ENCODE assay signal across 9 cellular contexts in the genomic region with DNA sequence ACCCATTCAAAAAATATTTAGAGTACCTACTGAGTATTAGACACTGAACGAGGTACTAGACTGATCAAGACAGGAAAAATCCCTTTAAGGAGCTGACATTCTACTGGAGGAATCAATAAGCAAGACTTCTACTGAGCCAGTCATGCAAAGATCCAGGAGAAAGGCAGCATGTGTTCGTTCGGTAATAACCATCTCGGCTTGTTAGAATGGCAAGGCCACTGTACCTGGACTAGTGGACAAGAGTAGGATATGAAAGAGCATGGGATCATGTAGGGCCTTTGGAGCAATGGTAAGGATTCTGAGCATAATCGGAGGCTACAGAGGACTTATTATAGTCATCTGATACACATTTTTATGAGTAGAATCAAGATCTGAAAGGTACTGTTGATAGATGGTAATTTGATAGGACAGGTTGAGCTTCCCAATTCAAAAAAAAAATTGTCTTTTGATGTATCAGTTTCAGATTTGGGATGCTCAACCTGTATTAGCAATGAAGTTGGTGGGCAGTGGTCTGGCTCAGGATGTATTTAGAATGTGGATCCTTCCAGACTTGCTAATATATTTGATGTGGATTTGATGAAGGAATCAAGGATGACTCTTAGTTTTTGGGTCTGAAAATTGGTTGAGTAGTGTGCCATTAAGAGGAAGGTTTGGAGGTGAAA. TPM values are rescaled to one million over a fixed set of nuclear protein-coding genes. Genes with fewer than 3 reads are reported as not detected.
DNase-seq lines count a peak whose midpoint lies in the region; ATAC-seq and TF ChIP-seq lines count a peak whose summit lies in the region.
"Had no signal": no experiment of that assay in that cellular context is flagged by ENCODE, and none has a peak within 500 bp of the region (broad histone marks: within the 10 kb centered on the region; RNA-seq: fewer than 3 reads in every experiment).

No MANE protein-coding gene starts in this region.

- H3K4me1 Mint-ChIP-seq in activated naive CD4-positive, alpha-beta T cell treated with anti-CD3 and anti-CD28 coated beads, Interleukin-2, amount 50 U/mL, for 24 hours = peaks cover 66% of the 10 kb centered on the region
- H3K4me1 Mint-ChIP-seq in type B pancreatic cell (ENCODE audit: unreplicated experiment) = peaks cover 36% of the 10 kb centered on the region

- H3K9me2 ChIP-seq in hepatocyte (replicated peaks; ENCODE audit: insufficient read depth) = no peaks in the 10 kb centered on the region

- peaks cover 3% of the 10 kb centered on the region for H4K20me1 ChIP-seq in hepatocyte (ENCODE audit: insufficient read depth, poor library complexity, severe bottlenecking)

- H3K27me3 ChIP-seq in hepatocyte = no peaks in the 10 kb centered on the region
- H3K27me3 ChIP-seq in upper lobe of right lung = no peaks in the 10 kb centered on the region

- H3K27ac ChIP-seq in hepatocyte (peak overlapping the region; percentile 99), upper lobe of right lung (no peak overlapping the region)

- intact Hi-C loops in upper lobe of right lung (cut with DNase I) = no loop called here

- H3K9me3 ChIP-seq in hepatocyte (ENCODE audit: low read depth) = no peaks in the 10 kb centered on the region
- no peaks in the 10 kb centered on the region for H3K9me3 ChIP-seq in upper lobe of right lung

- no peak overlapping the region for H3K4me3 ChIP-seq in hepatocyte
- H3K4me3 ChIP-seq in upper lobe of right lung = no peak overlapping the region

- no peak overlapping the region for H2AFZ ChIP-seq in hepatocyte

- ATAC-seq in upper lobe of right lung = no peak
- ATAC-seq in HG03039 (IDR thresholded peaks at IDR 0.05; ENCODE audit: unreplicated experiment) = no peak

- no peak for DNase-seq in activated naive CD4-positive, alpha-beta T cell treated with anti-CD3 and anti-CD28 coated beads, Interleukin-2, amount 50 U/mL, for 16 hours
- DNase-seq in SW480 (ENCODE audit: low spot score) (peak; percentile 48), hepatocyte (ENCODE audit: low spot score) (no peak), type B pancreatic cell (ENCODE audit: extremely low spot score, unreplicated experiment) (no peak), upper lobe of right lung (no peak), ureter (ENCODE audit: low spot score) (no peak)
- DNase-seq: NCI-H1417 treated with DMSO at 0.1 percent for 48 hours had no signal

- WGBS in hepatocyte (ENCODE audit: low lambda C conversion rate, missing lambda C conversion rate) = 80% methylated on average over 5 of the region's 5 CpGs

- peaks cover 24% of the 10 kb centered on the region for H3K4me1 ChIP-seq in hepatocyte (ENCODE audit: insufficient read depth)
- H3K4me1 ChIP-seq in upper lobe of right lung = peaks cover 38% of the 10 kb centered on the region

- peaks cover 61% of the 10 kb centered on the region for H3K79me2 ChIP-seq in hepatocyte

- peak overlapping the region; percentile 96 for H3K4me3 Mint-ChIP-seq in activated naive CD4-positive, alpha-beta T cell treated with anti-CD3 and anti-CD28 coated beads, Interleukin-2, amount 50 U/mL, for 24 hours
- H3K4me3 Mint-ChIP-seq in type B pancreatic cell = peak overlapping the region; percentile 42

- peak overlapping the region; percentile 33 for H3K27ac Mint-ChIP-seq in activated naive CD4-positive, alpha-beta T cell treated with anti-CD3 and anti-CD28 coated beads, Interleukin-2, amount 50 U/mL, for 24 hours
- H3K27ac Mint-ChIP-seq in type B pancreatic cell = peak overlapping the region; percentile 58

- H3K36me3 ChIP-seq in hepatocyte (replicated peaks; ENCODE audit: insufficient read depth, low read depth) (no peaks in the 10 kb centered on the region), upper lobe of right lung (peaks cover 35% of the 10 kb centered on the region)

- H3K36me3 Mint-ChIP-seq in activated naive CD4-positive, alpha-beta T cell treated with anti-CD3 and anti-CD28 coated beads, Interleukin-2, amount 50 U/mL, for 24 hours = peaks cover 24% of the 10 kb centered on the region
- H3K36me3 Mint-ChIP-seq in type B pancreatic cell = peaks cover 32% of the 10 kb centered on the region

- H3K27me3 Mint-ChIP-seq in activated naive CD4-positive, alpha-beta T cell treated with anti-CD3 and anti-CD28 coated beads, Interleukin-2, amount 50 U/mL, for 24 hours = no peaks in the 10 kb centered on the region
- no peaks in the 10 kb centered on the region for H3K27me3 Mint-ChIP-seq in type B pancreatic cell

- no peaks in the 10 kb centered on the region for H3K9me3 Mint-ChIP-seq in activated naive CD4-positive, alpha-beta T cell treated with anti-CD3 and anti-CD28 coated beads, Interleukin-2, amount 50 U/mL, for 24 hours
- no peaks in the 10 kb centered on the region for H3K9me3 Mint-ChIP-seq in type B pancreatic cell

- peak overlapping the region; percentile 82 for H3K4me2 ChIP-seq in hepatocyte

- no peak for TF ChIP-seq CTCF in hepatocyte (IDR thresholded peaks at IDR 0.05; ENCODE audit: poor library complexity)
- no peak for TF ChIP-seq CTCF in type B pancreatic cell (conservative IDR thresholded peaks at IDR 0.05)
- TF ChIP-seq CTCF in upper lobe of right lung (IDR thresholded peaks at IDR 0.05) = no peak

RNA-seq across cellular contexts. Expression of a gene that starts 2.3 kb away (rescaled TPM):
- 24.3 and 32.0 TPM in 2 replicates for total RNA-seq in hepatocyte
- polyA plus RNA-seq in hepatocyte = 56.5 and 61.9 TPM in 2 replicates
- total RNA-seq in type B pancreatic cell (ENCODE audit: low replicate concordance) = 22.7 TPM in 2 replicates
- total RNA-seq in upper lobe of right lung = 25.0 TPM
- total RNA-seq in ureter = 43.7 TPM

RNA-seq across cellular contexts. Expression of a gene that starts 26.6 kb away (rescaled TPM):
- 316 and 321 TPM in 2 replicates for total RNA-seq in hepatocyte
- polyA plus RNA-seq in hepatocyte = 293 and 298 TPM in 2 replicates
- total RNA-seq in type B pancreatic cell (ENCODE audit: low replicate concordance) = 328 and 485 TPM in 2 replicates
- total RNA-seq in upper lobe of right lung = 273 TPM
- total RNA-seq in ureter = 356 TPM
